Comparison of ENCODE assay signal across 8 cellular contexts in genomic region chr1:230772457-230773395, GRCh38. TPM values are rescaled to one million over a fixed set of nuclear protein-coding genes. Genes with fewer than 3 reads are reported as not detected.
A peak's percentile ranks its signal among the peaks of the same experiment; 100 is the strongest.
DNase-seq lines count a peak whose midpoint lies in the region; ATAC-seq and TF ChIP-seq lines count a peak whose summit lies in the region.

No MANE protein-coding gene starts in this region.

- H3K27me3 ChIP-seq in Peyer's patch, result no peaks in the 10 kb centered on the region
- peaks cover 8% of the 10 kb centered on the region for H3K27me3 ChIP-seq in osteoblast (ENCODE audit: insufficient read depth, low read length)

- peaks cover 0 to 1% (median 0%) of the 10 kb centered on the region in 7 donors for H3K9me3 Mint-ChIP-seq in CD14-positive monocyte

- ATAC-seq in GM18861 (IDR thresholded peaks at IDR 0.05; ENCODE audit: unreplicated experiment), result no peak

- TF ChIP-seq POLR2A in Peyer's patch (IDR thresholded peaks at IDR 0.05), result no peak

- H2AFZ ChIP-seq in osteoblast (ENCODE audit: low read length), result peak overlapping the region; percentile 66

- no peaks in the 10 kb centered on the region for H3K4me1 ChIP-seq in Peyer's patch
- H3K4me1 ChIP-seq in osteoblast (ENCODE audit: insufficient read depth, low read length), result peaks cover 10% of the 10 kb centered on the region

- H3K36me3 ChIP-seq in Peyer's patch (no peaks in the 10 kb centered on the region), osteoblast (ENCODE audit: insufficient read depth, low read length) (no peaks in the 10 kb centered on the region)

- intact Hi-C loops in CD14-positive monocyte (cut with micrococcal nuclease), result no loop called here

- H3K4me3 ChIP-seq in Peyer's patch, result no peak overlapping the region
- no peak overlapping the region for H3K4me3 ChIP-seq in fibroblast of pulmonary artery (replicated peaks; ENCODE audit: low read depth, low read length)
- no peak overlapping the region for H3K4me3 ChIP-seq in osteoblast (ENCODE audit: insufficient read depth, low read length)

- no peaks in the 10 kb centered on the region for H3K36me3 Mint-ChIP-seq in CD14-positive monocyte

- peak; percentile 36 to 69 (median 40) for DNase-seq in NCI-H1417 (lab: John Stamatoyannopoulos, UW)
- no peak for DNase-seq in NCI-H1417 treated with DMSO at 0.1 percent for 48 hours (lab: John Stamatoyannopoulos, UW)
- DNase-seq in Peyer's patch, result peak in 1 of 3 donors; percentile 62
- DNase-seq in fibroblast of pulmonary artery (ENCODE audit: low read depth), result peak; percentile 50
- peak; percentile 94 for DNase-seq in osteoblast (ENCODE audit: insufficient read length, low spot score, missing footprints)
- no peak for DNase-seq in CD14-positive monocyte (ENCODE audit: low spot score)
- no peak for DNase-seq in NCI-H2081 (lab: John Stamatoyannopoulos, UW)

- H3K79me2 ChIP-seq in osteoblast (ENCODE audit: insufficient read depth, low read length), result no peaks in the 10 kb centered on the region

- H3K27ac ChIP-seq in Peyer's patch, result no peak overlapping the region
- H3K27ac ChIP-seq in osteoblast (ENCODE audit: low read depth, low read length), result no peak overlapping the region

- H3K9me3 ChIP-seq in Peyer's patch (no peaks in the 10 kb centered on the region), osteoblast (ENCODE audit: low read depth, low read length) (no peaks in the 10 kb centered on the region)

- peak in 5 of 6 experiments; percentile 7 to 89 (median 77) for TF ChIP-seq CTCF in Peyer's patch (IDR thresholded peaks at IDR 0.05)
- TF ChIP-seq CTCF in fibroblast of pulmonary artery (IDR thresholded peaks at IDR 0.05; ENCODE audit: low read length, missing control alignments), result peak; percentile 43
- peak; percentile 75 for TF ChIP-seq CTCF in osteoblast (IDR thresholded peaks at IDR 0.05; ENCODE audit: extremely low read depth, low read depth, low read length)
- TF ChIP-seq CTCF in CD14-positive monocyte (IDR thresholded peaks at IDR 0.05), result no peak

- peak overlapping the region; percentile 42 for H3K4me2 ChIP-seq in osteoblast (ENCODE audit: insufficient read depth, low read length)

- no peaks in the 10 kb centered on the region for H4K20me1 ChIP-seq in osteoblast (ENCODE audit: insufficient read depth, low read length)

- no peak overlapping the region for H3K27ac Mint-ChIP-seq in CD14-positive monocyte

- peaks cover 3 to 6% (median 6%) of the 10 kb centered on the region in 3 donors for H3K27me3 Mint-ChIP-seq in CD14-positive monocyte (ENCODE audit: low read depth in 3 of 3)

- no peaks in the 10 kb centered on the region for H3K4me1 Mint-ChIP-seq in CD14-positive monocyte

- no peak overlapping the region for H3K4me3 Mint-ChIP-seq in CD14-positive monocyte

RNA-seq across cellular contexts. Expression of gene CAPN9, which starts 25.5 kb away (rescaled TPM):
- total RNA-seq in Peyer's patch, result 10 to 100 TPM; 23.7 to 43.1 (median 33.4) TPM
- total RNA-seq in osteoblast, result under 0.01 TPM in 1 of 2 replicates, not detected in the other
- not detected for polyA plus RNA-seq in CD14-positive monocyte

RNA-seq across cellular contexts. Expression of gene AGT, which starts 58.8 kb away (rescaled TPM):
- total RNA-seq in Peyer's patch (10 to 100 TPM in 3 of 4 donors, 1 to 10 TPM in 1; 1.7 to 47.3 (median 38.6) TPM), osteoblast (1.5 and 6.2 TPM in 2 replicates)
- not detected for polyA plus RNA-seq in CD14-positive monocyte

Comparison
In these comparisons a context has a peak if more than half of its experiments do, and no peak if none do; other contexts are left out.
1. DNase-seq: peak in NCI-H1417 (3 of 3), fibroblast of pulmonary artery (single experiment) and osteoblast (single experiment); none in NCI-H1417 treated with DMSO at 0.1 percent for 48 hours (single experiment), CD14-positive monocyte (single experiment) and NCI-H2081 (0 of 2).
2. RNA of gene CAPN9, which starts 25.5 kb away (total RNA-seq): 23.7 to 43.1 TPM in Peyer's patch; under 0.01 TPM in osteoblast; every median in the first group is over 10 times any median in the second.